ENCODE assay signal across 23 cellular contexts in genomic region chr3:118468801-118469200, GRCh38.
DNase-seq lines count a peak whose midpoint lies in the region; ATAC-seq, FAIRE-seq and TF ChIP-seq lines count a peak whose summit lies in the region.
"Had no signal": no experiment of that assay in that cellular context is flagged by ENCODE, and none has a peak within 500 bp of the region (broad histone marks: within the 10 kb centered on the region; RNA-seq: fewer than 3 reads in every experiment).

No MANE protein-coding gene starts in this region.

- no peaks in the 10 kb centered on the region for H3K9me3 ChIP-seq in A549
- no peaks in the 10 kb centered on the region for H3K9me3 ChIP-seq in A673 (ENCODE audit: low read depth, low read length, poor library complexity, severe bottlenecking)
- no peaks in the 10 kb centered on the region; the same call in 1 of the 2 replicates for H3K9me3 ChIP-seq in NT2/D1 (ENCODE audit: insufficient read depth, low read length)
- no peaks in the 10 kb centered on the region for H3K9me3 ChIP-seq in SK-N-MC (ENCODE audit: low read depth, low read length)
- H3K9me3 ChIP-seq in WERI-Rb-1 (ENCODE audit: severe bottlenecking) = no peaks in the 10 kb centered on the region
- H3K9me3 ChIP-seq in mesenchymal stem cell (ENCODE audit: control insufficient read depth, low read length) = no peaks in the 10 kb centered on the region

- no peak overlapping the region for H2BK15ac ChIP-seq in mesenchymal stem cell (ENCODE audit: low read depth, poor library complexity, severe bottlenecking)

- H3K27ac ChIP-seq in A549 (no peak overlapping the region), A673 (ENCODE audit: low read depth, low read length, poor library complexity, severe bottlenecking) (no peak overlapping the region), SK-N-MC (peak overlapping the region; percentile 62; the same call in 1 of the 2 replicates), coronary artery (no peak overlapping the region), WERI-Rb-1 (no peak overlapping the region), mesenchymal stem cell (ENCODE audit: low read length, poor library complexity, severe bottlenecking) (no peak overlapping the region)

- intact Hi-C loops in A673 (cut with micrococcal nuclease; ENCODE audit: unreplicated experiment) = no loop called here

- no peak overlapping the region for H2BK120ac ChIP-seq in mesenchymal stem cell (ENCODE audit: low read depth, low read length)

- H3K4me1 ChIP-seq in A549 (no peaks in the 10 kb centered on the region), A673 (ENCODE audit: insufficient read depth, low read length, poor library complexity, severe bottlenecking) (no peaks in the 10 kb centered on the region), NT2/D1 (ENCODE audit: insufficient read depth, insufficient read length) (no peaks in the 10 kb centered on the region), mesenchymal stem cell (ENCODE audit: control insufficient read depth, insufficient read depth, low read depth, low read length) (no peaks in the 10 kb centered on the region)

- FAIRE-seq in A549 (lab: Jason Lieb, UNC) = no peak
- FAIRE-seq: GM12891, GM18507, H54 had no signal

- H3K79me1 ChIP-seq in mesenchymal stem cell (replicated peaks; ENCODE audit: low read length, poor library complexity, severe bottlenecking) = no peaks in the 10 kb centered on the region

- no peak overlapping the region for H3K18ac ChIP-seq in mesenchymal stem cell (ENCODE audit: low read depth in 1 of 2, low read length in 2 of 2)

- no peaks in the 10 kb centered on the region for H3K36me3 ChIP-seq in A673 (ENCODE audit: insufficient read depth, low read length, poor library complexity, severe bottlenecking)
- no peaks in the 10 kb centered on the region for H3K36me3 ChIP-seq in NT2/D1 (ENCODE audit: insufficient read depth, insufficient read length, low read length)
- H3K36me3 ChIP-seq in SK-N-MC (ENCODE audit: insufficient read depth, low read length) = no peaks in the 10 kb centered on the region
- no peaks in the 10 kb centered on the region for H3K36me3 ChIP-seq in WERI-Rb-1
- H3K36me3 ChIP-seq in mesenchymal stem cell (ENCODE audit: control insufficient read depth in 1 of 2, insufficient read depth in 2 of 2, low read depth in 1 of 2, low read length in 2 of 2) = no peaks in the 10 kb centered on the region
- H3K36me3 ChIP-seq: HAP-1 had no signal

- H3K9ac ChIP-seq in NT2/D1 (ENCODE audit: insufficient read length, low read depth) = no peak overlapping the region
- H3K9ac ChIP-seq in SK-N-MC (ENCODE audit: insufficient read length) = no peak overlapping the region
- H3K9ac ChIP-seq in mesenchymal stem cell (ENCODE audit: low read length) = no peak overlapping the region

- H3K27me3 ChIP-seq in A673 (replicated peaks; ENCODE audit: insufficient read depth, low read depth, low read length, poor library complexity) = no peaks in the 10 kb centered on the region
- H3K27me3 ChIP-seq in NT2/D1 (ENCODE audit: insufficient read depth, insufficient read length) = no peaks in the 10 kb centered on the region
- H3K27me3 ChIP-seq in WERI-Rb-1 (ENCODE audit: insufficient read depth, low read depth, severe bottlenecking) = peaks cover 2% of the 10 kb centered on the region
- H3K27me3 ChIP-seq in mesenchymal stem cell (ENCODE audit: control insufficient read depth in 1 of 2, insufficient read depth in 1 of 2, low read length in 2 of 2) = no peaks in the 10 kb centered on the region

- TF ChIP-seq EP300 in A549 (IDR thresholded peaks at IDR 0.05) = no peak

- no TSS peak for BruUV-seq in A673 (replicated peaks; lab: Mats Ljungman, UMichigan)

- H2AFZ ChIP-seq in mesenchymal stem cell (ENCODE audit: low read depth, low read length) = no peak overlapping the region
- H2AFZ ChIP-seq: GM23338 had no signal

- POLR2A ChIA-PET in A549 (lab: Yijun Ruan, JAX) = no interaction called here
- POLR2A ChIA-PET in A673 (lab: Charles Lee; ENCODE audit: low non-redundant PET) = no interaction called here

- H3K4me2 ChIP-seq in A549 = no peak overlapping the region
- no peak overlapping the region for H3K4me2 ChIP-seq in mesenchymal stem cell (ENCODE audit: low read length, poor library complexity, severe bottlenecking)
- H3K4me2 ChIP-seq: GM23338 had no signal

- H2AK5ac ChIP-seq in mesenchymal stem cell (ENCODE audit: low read length, severe bottlenecking) = no peak overlapping the region

- H3K4ac ChIP-seq in mesenchymal stem cell (ENCODE audit: low read depth in 1 of 2, low read length in 2 of 2) = no peak overlapping the region

- no peak for TF ChIP-seq RAD21 in A549 (conservative IDR thresholded peaks at IDR 0.05 in 1 of 2, IDR thresholded peaks at IDR 0.05 in 1 of 2)

- TF ChIP-seq POLR2A in A549 (IDR thresholded peaks at IDR 0.05; ENCODE audit: low read length) = no peak

- H2BK5ac ChIP-seq in mesenchymal stem cell (ENCODE audit: low read depth, low read length, poor library complexity, severe bottlenecking) = no peak overlapping the region

- TF ChIP-seq CTCF in A549 (IDR thresholded peaks at IDR 0.05) (no peak), A673 (conservative IDR thresholded peaks at IDR 0.05; ENCODE audit: low read depth, low read length) (no peak), coronary artery (IDR thresholded peaks at IDR 0.05) (no peak), WERI-Rb-1 (IDR thresholded peaks at IDR 0.05; ENCODE audit: low read depth, low read length) (no peak)

- CTCF ChIA-PET in A549 (lab: Yijun Ruan, JAX) (no interaction called here), A673 (lab: Charles Lee) (no interaction called here)

- ATAC-seq in A549 = no peak
- ATAC-seq: GM23338 had no signal

- no peak overlapping the region for H4K91ac ChIP-seq in mesenchymal stem cell (ENCODE audit: low read length)

- no peak overlapping the region for H3K23ac ChIP-seq in mesenchymal stem cell (ENCODE audit: low read length in 2 of 2)

- H4K8ac ChIP-seq in mesenchymal stem cell (ENCODE audit: low read length) = no peak overlapping the region

- no peak overlapping the region for H3K14ac ChIP-seq in mesenchymal stem cell (ENCODE audit: low read length in 2 of 2)

- H2BK12ac ChIP-seq in mesenchymal stem cell (ENCODE audit: low read length in 2 of 2) = no peak overlapping the region

- H3K4me3 ChIP-seq in A549 (no peak overlapping the region), A673 (ENCODE audit: low read depth, low read length, poor library complexity, severe bottlenecking) (no peak overlapping the region), NT2/D1 (ENCODE audit: insufficient read length, low read depth) (no peak overlapping the region), SK-N-MC (peak overlapping the region; percentile 12; the same call in 1 of the 2 replicates), coronary artery (no peak overlapping the region), WERI-Rb-1 (ENCODE audit: low read depth, low read length) (no peak overlapping the region), mesenchymal stem cell (ENCODE audit: insufficient read depth in 1 of 2, low read depth in 1 of 2, low read length in 2 of 2) (no peak overlapping the region)
- H3K4me3 ChIP-seq: GM23338, HAP-1 had no signal

- DNase-seq in A549 (ENCODE audit: low read depth in 1 of 2, low spot score in 1 of 2) (no peak), A673 (ENCODE audit: low spot score) (peak; percentile 15), NT2/D1 (ENCODE audit: low read depth, low spot score) (peak; percentile 8), SK-N-MC (ENCODE audit: low read depth, low spot score) (peak; percentile 5), NCI-H526 treated with DMSO at 0.1 percent for 48 hours (lab: John Stamatoyannopoulos, UW) (no peak), coronary artery (ENCODE audit: low spot score) (no peak), WERI-Rb-1 (no peak), mesenchymal stem cell (no peak)
- DNase-seq: ACHN; AML-193; C1 segment of cervical spinal cord; Calu3; CD4-positive, alpha-beta memory T cell; COR-L47; DMS53; DMS79 treated with DMSO at 0.1 percent for 48 hours; GF-D8; HFFc6 had no signal

TF ChIP-seq in A549, 52 proteins besides CTCF, POLR2A, EP300 and RAD21:
- TF ChIP-seq MAFK (IDR thresholded peaks at IDR 0.05; ENCODE audit: partially characterized antibody) (peak; percentile 73), GATA3 (IDR thresholded peaks at IDR 0.05; ENCODE audit: borderline replicate concordance) (no peak)
TF ChIP-seq in A549: peak in this region for 1.

Comparison
In these comparisons a context has a peak if more than half of its experiments do, and no peak if none do; other contexts are left out.
1. DNase-seq: peak in A673 (single experiment), NT2/D1 (single experiment) and SK-N-MC (single experiment); none in A549 (0 of 2), NCI-H526 treated with DMSO at 0.1 percent for 48 hours (single experiment), coronary artery (single experiment), WERI-Rb-1 (single experiment) and mesenchymal stem cell (single experiment).